In the genomic region with DNA sequence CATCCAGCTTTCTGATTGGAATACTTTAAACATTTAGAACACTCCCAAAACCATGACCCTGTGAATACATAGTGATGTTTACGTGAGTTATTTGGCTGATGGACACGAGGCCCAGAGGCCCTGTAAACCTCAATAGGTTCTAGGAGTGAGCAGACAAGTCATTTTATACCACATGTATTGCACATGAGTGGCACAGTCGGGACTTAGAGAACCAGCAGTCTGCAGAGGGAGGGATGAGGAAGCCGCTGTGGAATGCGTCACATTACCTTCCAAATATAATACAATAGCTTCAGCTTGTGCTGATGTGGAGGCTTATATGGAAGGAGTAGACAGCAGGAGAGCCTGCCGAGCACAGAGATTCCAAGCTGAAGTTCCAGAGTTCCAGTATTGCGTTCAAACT, we compare ENCODE assay signal across 17 cellular contexts.
DNase-seq lines count a peak whose midpoint lies in the region; ATAC-seq, FAIRE-seq and TF ChIP-seq lines count a peak whose summit lies in the region.
"Had no signal": no experiment of that assay in that cellular context is flagged by ENCODE, and none has a peak within 500 bp of the region (broad histone marks: within the 10 kb centered on the region; RNA-seq: fewer than 3 reads in every experiment).

No MANE protein-coding gene starts in this region.

- TF ChIP-seq POLR2A in K562 (conservative IDR thresholded peaks at IDR 0.05) (no peak), gastrocnemius medialis (IDR thresholded peaks at IDR 0.05) (no peak), body of pancreas (IDR thresholded peaks at IDR 0.05) (no peak)

- H3K27ac Mint-ChIP-seq in HFFc6: peak overlapping the region; percentile 10
- H3K27ac Mint-ChIP-seq: activated CD8-positive, alpha-beta T cell treated with anti-CD3 and anti-CD28 coated beads for 36 hours; activated naive CD8-positive, alpha-beta T cell treated with anti-CD3 and anti-CD28 coated beads, Interleukin-2, amount 50 U/mL, for 24 hours; naive B cell had no signal

- H3K9me1 ChIP-seq in K562 (ENCODE audit: control insufficient read depth, insufficient read depth, low read length): no peaks in the 10 kb centered on the region

- H3K27me3 Mint-ChIP-seq in HFFc6 (ENCODE audit: insufficient read depth): no peaks in the 10 kb centered on the region; the same call in 1 of the 2 replicates
- H3K27me3 Mint-ChIP-seq: activated CD8-positive, alpha-beta T cell treated with anti-CD3 and anti-CD28 coated beads for 36 hours; activated naive CD8-positive, alpha-beta T cell treated with anti-CD3 and anti-CD28 coated beads, Interleukin-2, amount 50 U/mL, for 24 hours; naive B cell had no signal

- H2AFZ ChIP-seq in K562 (ENCODE audit: low read depth, low read length) (peak overlapping the region; percentile 77), mesenchymal stem cell (ENCODE audit: low read depth, low read length) (peak overlapping the region; percentile 8)

- no peaks in the 10 kb centered on the region for H3K79me2 ChIP-seq in K562 (ENCODE audit: control insufficient read depth, insufficient read depth, low read length)

- H3K23ac ChIP-seq in mesenchymal stem cell (ENCODE audit: low read length in 2 of 2): no peak overlapping the region

- no peak overlapping the region for H2BK15ac ChIP-seq in mesenchymal stem cell (ENCODE audit: low read depth, poor library complexity, severe bottlenecking)

- 0 out of 2 replicates have a peak overlapping the region, but pooled peaks have one; percentile 2 for H3K4me3 Mint-ChIP-seq in HFFc6
- H3K4me3 Mint-ChIP-seq: activated CD8-positive, alpha-beta T cell treated with anti-CD3 and anti-CD28 coated beads for 36 hours; activated naive CD8-positive, alpha-beta T cell treated with anti-CD3 and anti-CD28 coated beads, Interleukin-2, amount 50 U/mL, for 24 hours; naive B cell had no signal

- no peak for TF ChIP-seq EP300 in K562 (IDR thresholded peaks at IDR 0.05; ENCODE audit: low read length)

- no peak overlapping the region for H2AK5ac ChIP-seq in mesenchymal stem cell (ENCODE audit: low read length, severe bottlenecking)

- H2BK120ac ChIP-seq in mesenchymal stem cell (ENCODE audit: low read depth, low read length): no peak overlapping the region

- ATAC-seq in K562 (peak; percentile 39), gastrocnemius medialis (no peak), body of pancreas (no peak)
- ATAC-seq: activated CD8-positive, alpha-beta T cell treated with anti-CD3 and anti-CD28 coated beads for 36 hours; activated naive CD8-positive, alpha-beta T cell treated with anti-CD3 and anti-CD28 coated beads, Interleukin-2, amount 50 U/mL, for 24 hours; left colon had no signal

- FAIRE-seq in K562 (lab: Jason Lieb, UNC): no peak

- no peaks in the 10 kb centered on the region for H3K36me3 Mint-ChIP-seq in HFFc6 (ENCODE audit: low read depth)
- H3K36me3 Mint-ChIP-seq: naive B cell had no signal

- no peak overlapping the region for H4K8ac ChIP-seq in mesenchymal stem cell (ENCODE audit: low read length)

- H2BK5ac ChIP-seq in mesenchymal stem cell (ENCODE audit: low read depth, low read length, poor library complexity, severe bottlenecking): no peak overlapping the region

- no peak for TF ChIP-seq CTCF in HFFc6 (IDR thresholded peaks at IDR 0.05)
- no peak for TF ChIP-seq CTCF in K562 (IDR thresholded peaks at IDR 0.05 in 2 of 3, conservative IDR thresholded peaks at IDR 0.05 in 1 of 3; ENCODE audit: insufficient read depth in 2 of 3, low read depth in 1 of 3, low read length in 3 of 3)
- no peak for TF ChIP-seq CTCF in RWPE1 (conservative IDR thresholded peaks at IDR 0.05; ENCODE audit: low read depth)
- TF ChIP-seq CTCF in gastrocnemius medialis (IDR thresholded peaks at IDR 0.05 in 4 of 5, conservative IDR thresholded peaks at IDR 0.05 in 1 of 5): no peak
- TF ChIP-seq CTCF in body of pancreas (IDR thresholded peaks at IDR 0.05): no peak

- peak overlapping the region; percentile 44 for H3K27ac ChIP-seq in K562 (ENCODE audit: extremely low read depth, low read depth, low read length)
- H3K27ac ChIP-seq in mesenchymal stem cell (ENCODE audit: low read length, poor library complexity, severe bottlenecking): peak overlapping the region; percentile 4
- no peak overlapping the region for H3K27ac ChIP-seq in RWPE1
- no peak overlapping the region for H3K27ac ChIP-seq in gastrocnemius medialis
- H3K27ac ChIP-seq in body of pancreas: no peak overlapping the region
- H3K27ac ChIP-seq: VCaP had no signal

- TF ChIP-seq RAD21 in K562 (CRISPR knock-in tag; conservative IDR thresholded peaks at IDR 0.05 in 1 of 2, IDR thresholded peaks at IDR 0.05 in 1 of 2): no peak

- peak overlapping the region; percentile 15 for H3K4me2 ChIP-seq in K562 (ENCODE audit: insufficient read depth, low read length)
- H3K4me2 ChIP-seq in mesenchymal stem cell (ENCODE audit: low read length, poor library complexity, severe bottlenecking): no peak overlapping the region

- no TSS peak for BruUV-seq in K562 (replicated peaks; lab: Mats Ljungman, UMichigan)

- H3K79me1 ChIP-seq in mesenchymal stem cell (replicated peaks; ENCODE audit: low read length, poor library complexity, severe bottlenecking): no peaks in the 10 kb centered on the region

- H3K9me3 ChIP-seq in K562 (replicated peaks; ENCODE audit: control insufficient read depth, insufficient read depth, low read depth, low read length): no peaks in the 10 kb centered on the region; the same call in 1 of the 2 replicates
- H3K9me3 ChIP-seq in mesenchymal stem cell (ENCODE audit: control insufficient read depth, low read length): no peaks in the 10 kb centered on the region
- H3K9me3 ChIP-seq in gastrocnemius medialis: no peaks in the 10 kb centered on the region
- no peaks in the 10 kb centered on the region for H3K9me3 ChIP-seq in body of pancreas

- intact Hi-C loops in K562 (cut with micrococcal nuclease) (no loop called here), gastrocnemius medialis (cut with DNase I; ENCODE audit: low total_unique reads) (no loop called here), body of pancreas (cut with DNase I) (no loop called here)

- no peak overlapping the region for H2BK12ac ChIP-seq in mesenchymal stem cell (ENCODE audit: low read length in 2 of 2)

- H3K9me3 Mint-ChIP-seq in HFFc6: no peaks in the 10 kb centered on the region
- H3K9me3 Mint-ChIP-seq: activated CD8-positive, alpha-beta T cell treated with anti-CD3 and anti-CD28 coated beads for 36 hours; activated naive CD8-positive, alpha-beta T cell treated with anti-CD3 and anti-CD28 coated beads, Interleukin-2, amount 50 U/mL, for 24 hours had no signal

- H4K20me1 ChIP-seq in K562 (replicated peaks; ENCODE audit: control insufficient read depth, insufficient read depth, low read length): no peaks in the 10 kb centered on the region

- H3K14ac ChIP-seq in mesenchymal stem cell (ENCODE audit: low read length in 2 of 2): no peak overlapping the region

- WGBS in K562 (ENCODE audit: insufficient coverage, low coverage, missing lambda C conversion rate): 2% methylated on average over 7 of the region's 7 CpGs
- WGBS in mesenchymal stem cell: 63% methylated on average over 2 of the region's 7 CpGs
- WGBS in body of pancreas, 2 donors: 56 to 72% methylated on average over 7 of the region's 7 CpGs

- peaks cover 40% of the 10 kb centered on the region for H3K4me1 Mint-ChIP-seq in HFFc6 (ENCODE audit: low read depth)
- H3K4me1 Mint-ChIP-seq: activated naive CD8-positive, alpha-beta T cell treated with anti-CD3 and anti-CD28 coated beads, Interleukin-2, amount 50 U/mL, for 24 hours; naive B cell had no signal

- no peaks in the 10 kb centered on the region for H3K27me3 ChIP-seq in K562 (ENCODE audit: control insufficient read depth in 2 of 2, insufficient read depth in 2 of 2, low read length in 2 of 2)
- no peaks in the 10 kb centered on the region for H3K27me3 ChIP-seq in mesenchymal stem cell (ENCODE audit: control insufficient read depth in 1 of 2, insufficient read depth in 1 of 2, low read length in 2 of 2)
- no peaks in the 10 kb centered on the region for H3K27me3 ChIP-seq in gastrocnemius medialis
- no peaks in the 10 kb centered on the region for H3K27me3 ChIP-seq in body of pancreas

- H3K4me1 ChIP-seq in K562 (replicated peaks in 1 of 2; ENCODE audit: control insufficient read depth in 2 of 2, insufficient read depth in 2 of 2, low read length in 2 of 2) (peaks cover 0 to 3% of the 10 kb centered on the region in 2 experiments; a peak in 1 of 5 replicates), mesenchymal stem cell (ENCODE audit: control insufficient read depth, insufficient read depth, low read depth, low read length) (peaks cover 2% of the 10 kb centered on the region), gastrocnemius medialis (no peaks in the 10 kb centered on the region), body of pancreas (no peaks in the 10 kb centered on the region)

- H3K4me3 ChIP-seq in K562 (no peak overlapping the region), mesenchymal stem cell (ENCODE audit: insufficient read depth in 1 of 2, low read depth in 1 of 2, low read length in 2 of 2) (peak overlapping the region in 1 of 2 experiments; percentile 20), gastrocnemius medialis (no peak overlapping the region), body of pancreas (no peak overlapping the region)

- H4K91ac ChIP-seq in mesenchymal stem cell (ENCODE audit: low read length): no peak overlapping the region

- CTCF ChIA-PET in K562 (lab: Yijun Ruan, JAX; ENCODE audit: low intra/inter-chr PET ratio): no interaction called here
- CTCF ChIA-PET in RWPE1 (lab: Yijun Ruan, JAX): no interaction called here

- in situ Hi-C loops in K562 (cut with MboI) (no loop called here), gastrocnemius medialis (cut with MboI; ENCODE audit: low sequenced_read_pairs in 4 of 4) (no loop called here)

- H3K4ac ChIP-seq in mesenchymal stem cell (ENCODE audit: low read depth in 1 of 2, low read length in 2 of 2): peak overlapping the region in 1 of 2 experiments; percentile 51

- no peaks in the 10 kb centered on the region for H3K36me3 ChIP-seq in K562 (ENCODE audit: control insufficient read depth, insufficient read depth, low read length)
- H3K36me3 ChIP-seq in mesenchymal stem cell (ENCODE audit: control insufficient read depth in 1 of 2, insufficient read depth in 2 of 2, low read depth in 1 of 2, low read length in 2 of 2): no peaks in the 10 kb centered on the region
- no peaks in the 10 kb centered on the region for H3K36me3 ChIP-seq in gastrocnemius medialis
- H3K36me3 ChIP-seq in body of pancreas (replicated peaks in 1 of 2; ENCODE audit: insufficient read depth in 1 of 2, low read depth in 2 of 2): no peaks in the 10 kb centered on the region

- peak overlapping the region in 1 of 2 experiments; percentile 5 for H3K18ac ChIP-seq in mesenchymal stem cell (ENCODE audit: low read depth in 1 of 2, low read length in 2 of 2)

- POLR2A ChIA-PET in K562 (lab: Yijun Ruan, JAX) (no interaction called here), RWPE1 (lab: Yijun Ruan, JAX; ENCODE audit: low non-redundant PET) (no interaction called here)

- DNase-seq in AG20443 (ENCODE audit: low spot score): peak; percentile 63
- peak; percentile 45 for DNase-seq in HFFc6
- peak in 1 of 4 experiments; percentile 20 for DNase-seq in K562 (ENCODE audit: extremely low read depth in 1 of 4, low spot score in 3 of 4)
- DNase-seq in mesenchymal stem cell: peak; percentile 32
- DNase-seq in RWPE1 (ENCODE audit: low spot score): no peak
- DNase-seq in gastrocnemius medialis: no peak
- no peak for DNase-seq in germinal center (ENCODE audit: low spot score)
- no peak for DNase-seq in body of pancreas
- DNase-seq: activated CD8-positive, alpha-beta T cell treated with anti-CD3 and anti-CD28 coated beads for 36 hours; activated naive CD8-positive, alpha-beta T cell treated with anti-CD3 and anti-CD28 coated beads, Interleukin-2, amount 50 U/mL, for 24 hours; Karpas-422; left colon; naive B cell; NCI-H1436 treated with DMSO at 0.1 percent for 48 hours; NCI-H446; stimulated activated CD4-positive, alpha-beta T cell treated with anti-CD3 and anti-CD28 coated beads, Interleukin-1b, Interleukin-23, amount 100 ng/mL, for 48 hours had no signal

- H3K9ac ChIP-seq in K562 (ENCODE audit: insufficient read depth in 1 of 2, low read depth in 2 of 2, low read length in 2 of 2): no peak overlapping the region
- H3K9ac ChIP-seq in mesenchymal stem cell (ENCODE audit: low read length): peak overlapping the region; percentile 77

Comparison
In these comparisons a context has a peak if more than half of its experiments do, and no peak if none do; other contexts are left out.
1. DNase-seq: peak in AG20443 (single experiment), HFFc6 (single experiment) and mesenchymal stem cell (single experiment); none in RWPE1 (single experiment), gastrocnemius medialis (0 of 2), germinal center (single experiment) and body of pancreas (0 of 4).
2. H3K27ac ChIP-seq: peak in K562 (single experiment) and mesenchymal stem cell (single experiment); none in RWPE1 (single experiment), gastrocnemius medialis (0 of 4) and body of pancreas (0 of 4).